ENCODE assay signal across 1 cellular context in genomic region chr2:172095905-172096660, GRCh38.
TF ChIP-seq lines count a peak whose summit lies in the region.

No MANE protein-coding gene starts in this region.

TF ChIP-seq in HEK293, 187 proteins besides CTCF, POLR2A, EP300 and RAD21 (continued from another document):
- TF ChIP-seq, protein P1, sequence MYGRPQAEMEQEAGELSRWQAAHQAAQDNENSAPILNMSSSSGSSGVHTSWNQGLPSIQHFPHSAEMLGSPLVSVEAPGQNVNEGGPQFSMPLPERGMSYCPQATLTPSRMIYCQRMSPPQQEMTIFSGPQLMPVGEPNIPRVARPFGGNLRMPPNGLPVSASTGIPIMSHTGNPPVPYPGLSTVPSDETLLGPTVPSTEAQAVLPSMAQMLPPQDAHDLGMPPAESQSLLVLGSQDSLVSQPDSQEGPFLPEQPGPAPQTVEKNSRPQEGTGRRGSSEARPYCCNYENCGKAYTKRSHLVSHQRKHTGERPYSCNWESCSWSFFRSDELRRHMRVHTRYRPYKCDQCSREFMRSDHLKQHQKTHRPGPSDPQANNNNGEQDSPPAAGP (tag by site-specific recombination; IDR thresholded peaks at IDR 0.05) = no peak
- TF ChIP-seq ZNF677 (tag by site-specific recombination; IDR thresholded peaks at IDR 0.05) (no peak), ZNF530 (tag by site-specific recombination; IDR thresholded peaks at IDR 0.05; ENCODE audit: low read depth) (no peak), ZXDB (tag by site-specific recombination; IDR thresholded peaks at IDR 0.05) (0 out of 2 replicates have a peak, but pooled peaks have one; percentile 7), ZIC2 (tag by site-specific recombination; IDR thresholded peaks at IDR 0.05) (peak; percentile 23), ZBTB11 (tag by site-specific recombination; conservative IDR thresholded peaks at IDR 0.05; ENCODE audit: low read depth) (no peak), ZNF335 (tag by site-specific recombination; conservative IDR thresholded peaks at IDR 0.05) (peak; percentile 10; the same call in 1 of the 2 replicates)
- TF ChIP-seq, protein P2, sequence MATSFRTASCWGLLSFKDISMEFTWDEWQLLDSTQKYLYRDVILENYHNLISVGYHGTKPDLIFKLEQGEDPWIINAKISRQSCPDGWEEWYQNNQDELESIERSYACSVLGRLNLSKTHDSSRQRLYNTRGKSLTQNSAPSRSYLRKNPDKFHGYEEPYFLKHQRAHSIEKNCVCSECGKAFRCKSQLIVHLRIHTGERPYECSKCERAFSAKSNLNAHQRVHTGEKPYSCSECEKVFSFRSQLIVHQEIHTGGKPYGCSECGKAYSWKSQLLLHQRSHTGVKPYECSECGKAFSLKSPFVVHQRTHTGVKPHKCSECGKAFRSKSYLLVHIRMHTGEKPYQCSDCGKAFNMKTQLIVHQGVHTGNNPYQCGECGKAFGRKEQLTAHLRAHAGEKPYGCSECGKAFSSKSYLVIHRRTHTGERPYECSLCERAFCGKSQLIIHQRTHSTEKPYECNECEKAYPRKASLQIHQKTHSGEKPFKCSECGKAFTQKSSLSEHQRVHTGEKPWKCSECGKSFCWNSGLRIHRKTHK (tag by site-specific recombination; IDR thresholded peaks at IDR 0.05) = no peak
